8 cellular contexts compared by ENCODE assay signal in the genomic region with DNA sequence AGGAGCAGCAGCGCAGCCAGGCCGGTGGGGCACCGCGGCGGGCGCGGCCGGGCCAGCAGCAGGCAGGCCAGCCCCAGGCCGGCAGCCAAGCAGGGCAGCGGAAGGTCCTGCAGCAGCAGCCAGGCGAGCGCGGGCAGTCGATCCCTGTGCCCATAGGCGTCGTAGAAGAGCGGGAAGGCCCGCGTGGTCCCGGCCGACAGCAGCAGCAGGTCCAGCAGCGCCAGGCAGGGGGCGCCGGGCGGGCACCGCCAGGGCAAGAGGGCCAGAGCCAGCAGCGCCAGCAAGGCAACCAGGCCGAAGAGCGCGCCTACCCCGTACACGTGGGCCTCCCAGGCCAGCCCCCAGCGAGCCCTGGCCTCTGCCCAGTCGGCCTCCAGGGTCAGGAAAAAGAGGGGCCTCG. TPM values are rescaled to one million over a fixed set of nuclear protein-coding genes. Genes with fewer than 3 reads are reported as not detected.
A peak's percentile ranks its signal among the peaks of the same experiment; 100 is the strongest.
DNase-seq lines count a peak whose midpoint lies in the region; ATAC-seq and TF ChIP-seq lines count a peak whose summit lies in the region.

No MANE protein-coding gene starts in this region.

- no peak overlapping the region for H3K9ac ChIP-seq in SK-N-SH

- peak overlapping the region in 1 of 2 experiments; percentile 45; a peak in 1 of 4 replicates for H3K27ac ChIP-seq in SK-N-SH (ENCODE audit: low read depth in 2 of 2, low read length in 1 of 2)
- no peak overlapping the region for H3K27ac ChIP-seq in adrenal gland

- peak; percentile 63 for DNase-seq in SK-N-SH
- peak; percentile 55 to 78 (median 73) for DNase-seq in adrenal gland
- DNase-seq in iPS DF 19.7 (ENCODE audit: low read depth, low spot score): peak; percentile 63
- peak; percentile 29 for DNase-seq in stimulated activated CD4-positive, alpha-beta T cell treated with anti-CD3 and anti-CD28 coated beads, Interleukin-12 subunit alpha, Interleukin-12 subunit beta, amount 100 ng/mL, for 4 hours
- DNase-seq in GF-D8 (lab: John Stamatoyannopoulos, UW): no peak
- no peak for DNase-seq in NCI-H226

- ATAC-seq in SK-N-SH treated with all-trans-retinoic acid at 6 μM for 48 hours: no peak
- ATAC-seq in GM19467 (IDR thresholded peaks at IDR 0.05; ENCODE audit: unreplicated experiment): no peak

- no peak overlapping the region for H2AFZ ChIP-seq in SK-N-SH (ENCODE audit: low read depth)

- no peaks in the 10 kb centered on the region for H3K9me3 ChIP-seq in SK-N-SH
- H3K9me3 ChIP-seq in adrenal gland (replicated peaks in 1 of 3): no peaks in the 10 kb centered on the region

- H3K79me2 ChIP-seq in SK-N-SH (ENCODE audit: insufficient read depth): no peaks in the 10 kb centered on the region

- H3K4me3 ChIP-seq in SK-N-SH (ENCODE audit: low read depth in 2 of 2, low read length in 1 of 2) (no peak overlapping the region), adrenal gland (peak overlapping the region in 1 of 4 donors; percentile 41)

- H3K36me3 ChIP-seq in SK-N-SH (replicated peaks in 1 of 2; ENCODE audit: control insufficient read depth in 1 of 2, insufficient read depth in 2 of 2, low read length in 1 of 2) (no peaks in the 10 kb centered on the region), adrenal gland (replicated peaks in 1 of 2) (no peaks in the 10 kb centered on the region)

- H4K20me1 ChIP-seq in SK-N-SH (ENCODE audit: insufficient read depth): no peaks in the 10 kb centered on the region

- TF ChIP-seq RAD21 in SK-N-SH (IDR thresholded peaks at IDR 0.05; ENCODE audit: low read length): no peak

- H3K27me3 ChIP-seq in SK-N-SH (ENCODE audit: insufficient read depth): peaks cover 7% of the 10 kb centered on the region; the same call in 1 of the 2 replicates
- H3K27me3 ChIP-seq in adrenal gland: peaks cover 20% of the 10 kb centered on the region

- no peaks in the 10 kb centered on the region for H3K9me2 ChIP-seq in SK-N-SH

- TF ChIP-seq POLR2A in adrenal gland (IDR thresholded peaks at IDR 0.05): no peak

- CTCF ChIA-PET in SK-N-SH (lab: Yijun Ruan, JAX): interaction anchor here (1.4 to 17.6 kb wide), 7 partner anchors 32 to 75 kb away, joined by 3 to 1786 read pairs (median 8); partner anchors contain the start of gene IMPDH1

- WGBS in SK-N-SH (ENCODE audit: low lambda C conversion rate): 88% methylated on average over 24 of the region's 35 CpGs
- WGBS in adrenal gland, 4 donors: 5 to 10% methylated on average over 31 to 35 of the region's 35 CpGs; no CpG with 5 or more reads in 2 of the 4 donors

- no peak overlapping the region for H3K4me2 ChIP-seq in SK-N-SH

- TF ChIP-seq EP300 in SK-N-SH (IDR thresholded peaks at IDR 0.05; ENCODE audit: borderline replicate concordance in 1 of 2, low read depth in 1 of 2, low read length in 1 of 2): no peak

- no peaks in the 10 kb centered on the region for H3F3A ChIP-seq in SK-N-SH (replicated peaks; ENCODE audit: insufficient read depth)

- H3K4me1 ChIP-seq in SK-N-SH (ENCODE audit: control insufficient read depth in 1 of 2, insufficient read depth in 2 of 2, low read depth in 1 of 2, low read length in 1 of 2) (peaks cover 0 to 64% of the 10 kb centered on the region in 2 experiments; a peak in 2 of 4 replicates), adrenal gland (replicated peaks in 1 of 2) (peaks cover 0 to 10% of the 10 kb centered on the region in 2 donors)

- intact Hi-C loops in adrenal gland (cut with DNase I): no loop called here

- TF ChIP-seq CTCF in SK-N-SH (IDR thresholded peaks at IDR 0.05) (no peak; the same call in 1 of the 2 replicates), adrenal gland (IDR thresholded peaks at IDR 0.05) (peak; percentile 26 to 75 (median 50))

- POLR2A ChIA-PET in SK-N-SH (lab: Yijun Ruan, JAX): interaction anchor here (5.1 kb wide), 1 partner anchor 37 kb away, joined by 107 read pairs; no protein-coding TSS in a partner anchor

TF ChIP-seq in SK-N-SH, 30 proteins besides CTCF, POLR2A, EP300 and RAD21:
- TF ChIP-seq SMC3 (IDR thresholded peaks at IDR 0.05; ENCODE audit: low read depth, low read length) (peak; percentile 7; the same call in 1 of the 2 replicates), GATA2 (CRISPR knock-in tag; IDR thresholded peaks at IDR 0.05) (no peak)

TF ChIP-seq in SK-N-SH treated with all-trans-retinoic acid at 6 μM for 48 hours, 23 proteins besides CTCF, POLR2A, EP300 and RAD21 (continues in another document):
- no peak for TF ChIP-seq TCF4 (CRISPR knock-in tag; IDR thresholded peaks at IDR 0.05; ENCODE audit: borderline replicate concordance)
- no peak for TF ChIP-seq TSHZ2 (CRISPR knock-in tag; IDR thresholded peaks at IDR 0.05)
- no peak for TF ChIP-seq ZNF565 (CRISPR knock-in tag; conservative IDR thresholded peaks at IDR 0.05; ENCODE audit: low read depth)
- no peak for TF ChIP-seq RARB (CRISPR knock-in tag; IDR thresholded peaks at IDR 0.05)
- TF ChIP-seq ZFP3 (CRISPR knock-in tag; IDR thresholded peaks at IDR 0.05): no peak
- no peak for TF ChIP-seq SNAI2 (CRISPR knock-in tag; IDR thresholded peaks at IDR 0.05)
- no peak for TF ChIP-seq ZNF70 (CRISPR knock-in tag; IDR thresholded peaks at IDR 0.05)
- TF ChIP-seq CSRNP3 (CRISPR knock-in tag; IDR thresholded peaks at IDR 0.05): no peak
- TF ChIP-seq BACH2 (CRISPR knock-in tag; IDR thresholded peaks at IDR 0.05; ENCODE audit: borderline replicate concordance): no peak
- TF ChIP-seq, protein P1, sequence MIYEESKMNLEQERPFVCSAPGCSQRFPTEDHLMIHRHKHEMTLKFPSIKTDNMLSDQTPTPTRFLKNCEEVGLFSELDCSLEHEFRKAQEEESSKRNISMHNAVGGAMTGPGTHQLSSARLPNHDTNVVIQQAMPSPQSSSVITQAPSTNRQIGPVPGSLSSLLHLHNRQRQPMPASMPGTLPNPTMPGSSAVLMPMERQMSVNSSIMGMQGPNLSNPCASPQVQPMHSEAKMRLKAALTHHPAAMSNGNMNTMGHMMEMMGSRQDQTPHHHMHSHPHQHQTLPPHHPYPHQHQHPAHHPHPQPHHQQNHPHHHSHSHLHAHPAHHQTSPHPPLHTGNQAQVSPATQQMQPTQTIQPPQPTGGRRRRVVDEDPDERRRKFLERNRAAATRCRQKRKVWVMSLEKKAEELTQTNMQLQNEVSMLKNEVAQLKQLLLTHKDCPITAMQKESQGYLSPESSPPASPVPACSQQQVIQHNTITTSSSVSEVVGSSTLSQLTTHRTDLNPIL (CRISPR knock-in tag; IDR thresholded peaks at IDR 0.05; ENCODE audit: low read depth): no peak
- no peak for TF ChIP-seq ZFP30 (CRISPR knock-in tag; IDR thresholded peaks at IDR 0.05)
- no peak for TF ChIP-seq OSR1 (CRISPR knock-in tag; IDR thresholded peaks at IDR 0.05)
- TF ChIP-seq PPARA (CRISPR knock-in tag; IDR thresholded peaks at IDR 0.05; ENCODE audit: borderline replicate concordance): no peak

RNA-seq across cellular contexts. Expression of gene RBM28, which starts 8.4 kb away (rescaled TPM):
- polyA plus RNA-seq in SK-N-SH (2012; rRNA removed) (29.1 and 33.0 TPM in 2 replicates), adrenal gland (10 to 100 TPM; 29.2 to 61.3 (median 55.5) TPM)
- polyA plus RNA-seq in SK-N-SH (2012; cell fraction: cytosol; rRNA removed): 23.7 and 24.9 TPM in 2 replicates
- polyA plus RNA-seq in SK-N-SH (2012; cell fraction: nucleus; rRNA removed): 72.3 and 94.0 TPM in 2 replicates
- total RNA-seq in adrenal gland: 10 to 100 TPM in 7 of 8 donors, 1 to 10 TPM in 1; 8.0 to 30.6 (median 22.9) TPM

RNA-seq across cellular contexts. Expression of gene PRRT4, which starts 9.4 kb away (rescaled TPM):
- polyA plus RNA-seq in SK-N-SH (2012; rRNA removed) (1.5 and 3.4 TPM in 2 replicates), adrenal gland (1 to 10 TPM in 2 of 3 donors, under 1 TPM in 1; 0.40 to 7.7 (median 7.5) TPM)
- 1.8 and 5.2 TPM in 2 replicates for polyA plus RNA-seq in SK-N-SH (2012; cell fraction: cytosol; rRNA removed)
- polyA plus RNA-seq in SK-N-SH (2012; cell fraction: nucleus; rRNA removed): 8.1 and 19.1 TPM in 2 replicates
- 1 to 10 TPM in 3 of 8 donors, under 1 TPM in 4, not detected in 1; 0.23 to 1.3 (median 0.83) TPM for total RNA-seq in adrenal gland

RNA-seq across cellular contexts. Expression of gene IMPDH1, which starts 57.6 kb away (rescaled TPM):
- polyA plus RNA-seq in SK-N-SH (2012; rRNA removed) (80.4 and 82.0 TPM in 2 replicates), adrenal gland (10 to 100 TPM; 11.8 to 35.3 (median 33.5) TPM)
- polyA plus RNA-seq in SK-N-SH (2012; cell fraction: cytosol; rRNA removed): 32.4 and 59.8 TPM in 2 replicates
- 120 and 129 TPM in 2 replicates for polyA plus RNA-seq in SK-N-SH (2012; cell fraction: nucleus; rRNA removed)
- 10 to 100 TPM; 22.0 to 52.4 (median 31.6) TPM for total RNA-seq in adrenal gland

Comparison
In these comparisons a context has a peak if more than half of its experiments do, and no peak if none do; other contexts are left out.
1. DNase-seq: peak in SK-N-SH (single experiment), adrenal gland (7 of 7), iPS DF 19.7 (single experiment) and stimulated activated CD4-positive, alpha-beta T cell treated with anti-CD3 and anti-CD28 coated beads, Interleukin-12 subunit alpha, Interleukin-12 subunit beta, amount 100 ng/mL, for 4 hours (single experiment); none in GF-D8 (single experiment) and NCI-H226 (single experiment).